Comparison of ENCODE assay signal across 1 cellular context in genomic region chr18:75334869-75335268, GRCh38.
TF ChIP-seq lines count a peak whose summit lies in the region.

No MANE protein-coding gene starts in this region.

TF ChIP-seq in H1, 55 proteins besides CTCF, POLR2A, EP300 and RAD21:
- TF ChIP-seq RXRA (IDR thresholded peaks at IDR 0.05; ENCODE audit: insufficient read depth, low read depth, low read length) (no peak), MAX (IDR thresholded peaks at IDR 0.05) (no peak), CHD2 (IDR thresholded peaks at IDR 0.05; ENCODE audit: low read length) (no peak), KDM1A (IDR thresholded peaks at IDR 0.05; ENCODE audit: borderline replicate concordance, low read length) (no peak), ZNF274 (IDR thresholded peaks at IDR 0.05; ENCODE audit: borderline replicate concordance, extremely low read depth, low read length) (no peak), SP1 (IDR thresholded peaks at IDR 0.05; ENCODE audit: low read depth, low read length) (no peak), E2F6 (IDR thresholded peaks at IDR 0.05) (no peak), SP4 (IDR thresholded peaks at IDR 0.05; ENCODE audit: low read length) (no peak), NANOG (IDR thresholded peaks at IDR 0.05; ENCODE audit: insufficient read depth, low read depth, low read length, poor library complexity, severe bottlenecking) (no peak), BCL11A (IDR thresholded peaks at IDR 0.05; ENCODE audit: low read depth in 2 of 2, low read length in 2 of 2) (no peak), CEBPB (IDR thresholded peaks at IDR 0.05; ENCODE audit: low read depth, low read length) (no peak), GTF2F1 (IDR thresholded peaks at IDR 0.05; ENCODE audit: borderline replicate concordance, low read depth, low read length) (no peak), USF2 (IDR thresholded peaks at IDR 0.05; ENCODE audit: low read length) (no peak), JUN (IDR thresholded peaks at IDR 0.05; ENCODE audit: low read depth, low read length) (no peak), JUND (IDR thresholded peaks at IDR 0.05; ENCODE audit: low read length) (no peak), SAP30 (IDR thresholded peaks at IDR 0.05; ENCODE audit: insufficient read depth, insufficient replicate concordance, low read length) (no peak)
TF ChIP-seq in H1: peak in this region for 0.
